2 cellular contexts compared by ENCODE assay signal in genomic region chr10:97520978-97521761, GRCh38.
TF ChIP-seq lines count a peak whose summit lies in the region.

No MANE protein-coding gene starts in this region.

TF ChIP-seq in HepG2, 621 proteins besides CTCF, POLR2A, EP300 and RAD21:
- TF ChIP-seq ZNF768 (CRISPR knock-in tag; IDR thresholded peaks at IDR 0.05) = peak; percentile 22; the same call in 1 of the 2 replicates
- no peak for TF ChIP-seq ZBTB38 (CRISPR knock-in tag; IDR thresholded peaks at IDR 0.05)
- TF ChIP-seq BRD4 (CRISPR knock-in tag; IDR thresholded peaks at IDR 0.05) = no peak
- TF ChIP-seq ZFAT (CRISPR knock-in tag; conservative IDR thresholded peaks at IDR 0.05) = no peak
- no peak for TF ChIP-seq ZNF251 (CRISPR knock-in tag; IDR thresholded peaks at IDR 0.05)
- TF ChIP-seq STAG1 (CRISPR knock-in tag; IDR thresholded peaks at IDR 0.05) = 0 out of 2 replicates have a peak, but pooled peaks have one; percentile 9
- TF ChIP-seq SATB2 (CRISPR knock-in tag; IDR thresholded peaks at IDR 0.05) = no peak
- no peak for TF ChIP-seq ZFP37 (CRISPR knock-in tag; IDR thresholded peaks at IDR 0.05; ENCODE audit: borderline replicate concordance)

TF ChIP-seq in GM12878, 131 proteins besides CTCF, POLR2A, EP300 and RAD21:
- TF ChIP-seq ZBTB40 (IDR thresholded peaks at IDR 0.05; ENCODE audit: borderline replicate concordance) = no peak
- TF ChIP-seq POLR2AphosphoS5 (IDR thresholded peaks at IDR 0.05; ENCODE audit: low read length) = no peak
- no peak for TF ChIP-seq BMI1 (IDR thresholded peaks at IDR 0.05; ENCODE audit: borderline replicate concordance)
- TF ChIP-seq ZNF217 (IDR thresholded peaks at IDR 0.05) = no peak
- TF ChIP-seq TCF7 (IDR thresholded peaks at IDR 0.05; ENCODE audit: borderline replicate concordance) = no peak
- no peak for TF ChIP-seq SMAD1 (IDR thresholded peaks at IDR 0.05; ENCODE audit: low read depth, partially characterized antibody)
- no peak for TF ChIP-seq ZZZ3 (IDR thresholded peaks at IDR 0.05; ENCODE audit: control insufficient read depth, insufficient read length, low read depth)
- TF ChIP-seq MTA2 (IDR thresholded peaks at IDR 0.05; ENCODE audit: low read depth) = no peak
- no peak for TF ChIP-seq MEF2B (IDR thresholded peaks at IDR 0.05; ENCODE audit: partially characterized antibody, poor library complexity, severe bottlenecking)
- TF ChIP-seq ASH2L (IDR thresholded peaks at IDR 0.05; ENCODE audit: borderline replicate concordance, low read depth) = no peak
- TF ChIP-seq IRF3 (IDR thresholded peaks at IDR 0.05) = no peak
- no peak for TF ChIP-seq ZNF207 (IDR thresholded peaks at IDR 0.05; ENCODE audit: borderline replicate concordance)
- no peak for TF ChIP-seq IKZF1 (conservative IDR thresholded peaks at IDR 0.05)
- no peak for TF ChIP-seq TCF3 (IDR thresholded peaks at IDR 0.05; ENCODE audit: borderline replicate concordance, insufficient read depth, low read depth, low read length)
- TF ChIP-seq RBBP5 (conservative IDR thresholded peaks at IDR 0.05) = no peak
- TF ChIP-seq RCOR1 (conservative IDR thresholded peaks at IDR 0.05; ENCODE audit: low read depth, low read length) = no peak
- no peak for TF ChIP-seq STAT3 (IDR thresholded peaks at IDR 0.05; ENCODE audit: low read depth, low read length)
- no peak for TF ChIP-seq EGR1 (IDR thresholded peaks at IDR 0.05; ENCODE audit: borderline replicate concordance in 1 of 2, low read depth in 2 of 2, low read length in 2 of 2)
- TF ChIP-seq USF2 (IDR thresholded peaks at IDR 0.05; ENCODE audit: borderline replicate concordance, low read depth, low read length) = no peak
- no peak for TF ChIP-seq FOS (IDR thresholded peaks at IDR 0.05; ENCODE audit: borderline replicate concordance, extremely low read depth, insufficient read length)
